8 cellular contexts compared by ENCODE assay signal in genomic region chr13:52159159-52159982, GRCh38. TPM values are rescaled to one million over a fixed set of nuclear protein-coding genes. Genes with fewer than 3 reads are reported as not detected.
DNase-seq lines count a peak whose midpoint lies in the region; ATAC-seq lines count a peak whose summit lies in the region.

Gene NEK3, minus strand, starts transcription at chr13:52159597. Its CDS starts 3,406 bp downstream, at chr13:52156191.

- no peaks in the 10 kb centered on the region for H3K27me3 ChIP-seq in CD8-positive, alpha-beta memory T cell (ENCODE audit: insufficient read depth, low read length, poor library complexity, severe bottlenecking)

- peak within 1 kb of the TSS; percentile 37 to 89 (median 79) for H3K27ac Mint-ChIP-seq in CD8-positive, alpha-beta memory T cell

- H3K4me1 ChIP-seq in CD8-positive, alpha-beta memory T cell (ENCODE audit: insufficient read depth, low read length) = peaks cover 14% of the 10 kb centered on the region

- peak within 1 kb of the TSS; percentile 62 for H3K4me3 ChIP-seq in CD8-positive, alpha-beta memory T cell (ENCODE audit: low read length)

- CTCF ChIA-PET in CD8-positive, alpha-beta memory T cell (lab: Charles Lee) = interaction anchor here (1.6 to 1.9 kb wide), 3 partner anchors 32 to 362 kb away, joined by 3 to 5 read pairs (median 4); partner anchors contain the start of gene VPS36

- POLR2A ChIA-PET in CD8-positive, alpha-beta memory T cell (lab: Charles Lee) = interaction anchor here (0.7 kb wide), 1 partner anchor 147 kb away, joined by 3 read pairs; the partner anchor contains the start of gene ALG11

- H3K4me1 Mint-ChIP-seq in CD8-positive, alpha-beta memory T cell = peaks cover 18 to 32% (median 30%) of the 10 kb centered on the region in 3 donors

- peak within 1 kb of the TSS; percentile 1 for H3K27ac ChIP-seq in CD8-positive, alpha-beta memory T cell (ENCODE audit: low read depth, low read length)

- H3K9me3 Mint-ChIP-seq in CD8-positive, alpha-beta memory T cell = no peaks in the 10 kb centered on the region

- H3K4me3 Mint-ChIP-seq in CD8-positive, alpha-beta memory T cell = peak within 1 kb of the TSS; percentile 75 to 94 (median 91)

- ATAC-seq in GM19452 (IDR thresholded peaks at IDR 0.05; ENCODE audit: unreplicated experiment) (peak; percentile 84), HG03571 (IDR thresholded peaks at IDR 0.05; ENCODE audit: unreplicated experiment) (peak; percentile 52)

- peaks cover 0 to 2% of the 10 kb centered on the region in 2 donors for H3K27me3 Mint-ChIP-seq in CD8-positive, alpha-beta memory T cell

- DNase-seq in CD8-positive, alpha-beta memory T cell = peak; percentile 30 to 69 (median 47)
- DNase-seq in OCI-M1 (lab: John Stamatoyannopoulos, UW) = peak; percentile 77
- DNase-seq in activated T-helper 1 cell treated with Interleukin-2 at 50 U/mL for 16 hours (ENCODE audit: low read depth) = peak; percentile 45
- peak; percentile 70 for DNase-seq in fibroblast of gingiva (ENCODE audit: low read depth)
- peak; percentile 77 for DNase-seq in myocyte (ENCODE audit: low read depth)
- DNase-seq in stimulated activated CD8-positive, alpha-beta memory T cell treated with anti-CD3 and anti-CD28 coated beads, Interleukin-7, amount 100 ng/mL, for 48 hours (ENCODE audit: extremely low read depth in 1 of 2, low read depth in 1 of 2) = peak; percentile 14 to 18

- no peaks in the 10 kb centered on the region for H3K36me3 Mint-ChIP-seq in CD8-positive, alpha-beta memory T cell

- H3K36me3 ChIP-seq in CD8-positive, alpha-beta memory T cell (ENCODE audit: insufficient read depth, low read length) = no peaks in the 10 kb centered on the region

- no peaks in the 10 kb centered on the region for H3K9me3 ChIP-seq in CD8-positive, alpha-beta memory T cell (ENCODE audit: low read length)

RNA-seq across cellular contexts. Expression of gene NEK3, which starts in this region (rescaled TPM):
- 1 to 10 TPM; 1.2 to 1.5 TPM for total RNA-seq in CD8-positive, alpha-beta memory T cell
- 2.7 TPM for polyA plus RNA-seq in CD8-positive, alpha-beta memory T cell
- total RNA-seq in myocyte = 8.3 and 10.4 TPM in 2 replicates
- 5.3 TPM for polyA plus RNA-seq in myocyte (2012)

Comparison
In these comparisons a context has a peak if more than half of its experiments do, and no peak if none do; other contexts are left out.
1. Peak in every context shown above with its lines: DNase-seq, ATAC-seq, H3K4me3 ChIP-seq and H3K27ac ChIP-seq.
2. DNase-seq: peak in every context shown above with its lines; median percentile 77 in OCI-M1; 77 in myocyte; 70 in fibroblast of gingiva; 47 in CD8-positive, alpha-beta memory T cell; 45 in activated T-helper 1 cell treated with Interleukin-2 at 50 U/mL for 16 hours; 16 in stimulated activated CD8-positive, alpha-beta memory T cell treated with anti-CD3 and anti-CD28 coated beads, Interleukin-7, amount 100 ng/mL, for 48 hours.